ENCODE assay signal across 25 cellular contexts in the genomic region with DNA sequence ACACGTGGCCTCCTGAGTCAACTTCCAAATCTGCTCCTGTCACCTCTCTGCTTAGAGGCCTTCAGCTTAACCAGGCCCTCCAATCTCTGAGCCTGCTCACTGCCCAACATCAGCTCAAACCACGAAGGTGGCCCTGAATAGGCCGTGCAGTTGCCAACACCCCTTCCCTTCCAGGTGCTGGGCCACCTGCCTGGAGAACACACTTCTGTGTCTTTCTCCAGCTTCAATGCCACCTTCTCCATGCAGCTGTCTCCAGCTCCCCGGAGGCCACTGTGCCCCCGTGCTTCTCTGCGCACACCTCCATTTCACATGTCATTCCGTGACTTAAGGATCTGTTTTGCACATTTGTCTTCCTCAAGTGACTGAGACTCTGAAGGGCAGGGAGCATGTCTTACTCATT. TPM values are rescaled to one million over a fixed set of nuclear protein-coding genes. Genes with fewer than 3 reads are reported as not detected.
DNase-seq lines count a peak whose midpoint lies in the region; ATAC-seq, FAIRE-seq and TF ChIP-seq lines count a peak whose summit lies in the region.
"Had no signal": no experiment of that assay in that cellular context is flagged by ENCODE, and none has a peak within 500 bp of the region (broad histone marks: within the 10 kb centered on the region; RNA-seq: fewer than 3 reads in every experiment).

No MANE protein-coding gene starts in this region.

- H3K4me1 ChIP-seq in hepatocyte (ENCODE audit: insufficient read depth), result peaks cover 12% of the 10 kb centered on the region

- peaks cover 91% of the 10 kb centered on the region for H3K36me3 Mint-ChIP-seq in activated T-cell treated with anti-CD3 and anti-CD28 coated beads, Interleukin-2, amount 50 U/mL, for 24 hours (ENCODE audit: low read depth)
- H3K36me3 Mint-ChIP-seq in activated CD4-positive, alpha-beta memory T cell treated with anti-CD3 and anti-CD28 coated beads for 36 hours, result peaks cover 64% of the 10 kb centered on the region
- H3K36me3 Mint-ChIP-seq in endothelial cell (ENCODE audit: low read depth, unreplicated experiment) (peaks cover 62% of the 10 kb centered on the region), osteocyte (ENCODE audit: unreplicated experiment) (peaks cover 48% of the 10 kb centered on the region)

- no peaks in the 10 kb centered on the region for H3K27me3 ChIP-seq in hepatocyte
- H3K27me3 ChIP-seq: adrenal gland; BLaER1 treated with 17β-estradiol and CSF1 and Interleukin-3, amounts not matched to agents 10 nM and 100 nM; breast epithelium had no signal

- CTCF ChIA-PET in activated CD4-positive, alpha-beta memory T cell treated with anti-CD3 and anti-CD28 coated beads for 36 hours (lab: Charles Lee), result interaction anchor here (1.0 kb wide), 1 partner anchor 54 kb away, joined by 3 read pairs; no protein-coding TSS in a partner anchor

- no peaks in the 10 kb centered on the region for H3K27me3 Mint-ChIP-seq in activated T-cell treated with anti-CD3 and anti-CD28 coated beads, Interleukin-2, amount 50 U/mL, for 24 hours
- no peaks in the 10 kb centered on the region for H3K27me3 Mint-ChIP-seq in activated CD4-positive, alpha-beta memory T cell treated with anti-CD3 and anti-CD28 coated beads for 36 hours
- H3K27me3 Mint-ChIP-seq in endothelial cell (ENCODE audit: unreplicated experiment) (peaks cover 38% of the 10 kb centered on the region), osteocyte (ENCODE audit: unreplicated experiment) (no peaks in the 10 kb centered on the region)

- TF ChIP-seq CTCF in endothelial cell (IDR thresholded peaks at IDR 0.05; ENCODE audit: unreplicated experiment), result no peak
- TF ChIP-seq CTCF in osteocyte (IDR thresholded peaks at IDR 0.05), result no peak
- TF ChIP-seq CTCF in hepatocyte (IDR thresholded peaks at IDR 0.05; ENCODE audit: poor library complexity), result no peak

- WGBS in hepatocyte (ENCODE audit: low lambda C conversion rate, missing lambda C conversion rate), result 96% methylated on average over 7 of the region's 7 CpGs

- H3K4me1 Mint-ChIP-seq in activated T-cell treated with anti-CD3 and anti-CD28 coated beads, Interleukin-2, amount 50 U/mL, for 24 hours (ENCODE audit: low read depth), result peaks cover 78% of the 10 kb centered on the region
- peaks cover 70% of the 10 kb centered on the region for H3K4me1 Mint-ChIP-seq in activated CD4-positive, alpha-beta memory T cell treated with anti-CD3 and anti-CD28 coated beads for 36 hours (ENCODE audit: low read depth)
- H3K4me1 Mint-ChIP-seq in endothelial cell (ENCODE audit: unreplicated experiment), result peaks cover 46% of the 10 kb centered on the region
- peaks cover 34% of the 10 kb centered on the region for H3K4me1 Mint-ChIP-seq in osteocyte (ENCODE audit: unreplicated experiment)

- no peak overlapping the region for H3K4me2 ChIP-seq in hepatocyte
- H3K4me2 ChIP-seq: BLaER1 treated with 17β-estradiol and CSF1 and Interleukin-3, amounts not matched to agents 10 nM and 100 nM; GM23338 had no signal

- H3K27ac ChIP-seq in hepatocyte, result no peak overlapping the region
- H3K27ac ChIP-seq: adrenal gland; BLaER1 treated with 17β-estradiol and CSF1 and Interleukin-3, amounts not matched to agents 10 nM and 100 nM; breast epithelium; HL-60; psoas muscle had no signal

- POLR2A ChIA-PET in activated CD4-positive, alpha-beta memory T cell treated with anti-CD3 and anti-CD28 coated beads for 36 hours (lab: Charles Lee), result no interaction called here

- H2AFZ ChIP-seq in hepatocyte, result no peak overlapping the region
- H2AFZ ChIP-seq: GM23338 had no signal

- peaks cover 26% of the 10 kb centered on the region for H3K79me2 ChIP-seq in hepatocyte

- no peaks in the 10 kb centered on the region for H3K36me3 ChIP-seq in hepatocyte (replicated peaks; ENCODE audit: insufficient read depth, low read depth)
- H3K36me3 ChIP-seq: breast epithelium had no signal

- TF ChIP-seq POLR2A in H54 (IDR thresholded peaks at IDR 0.05; ENCODE audit: low read depth, low read length), result no peak

- no peak overlapping the region for H3K4me3 Mint-ChIP-seq in activated T-cell treated with anti-CD3 and anti-CD28 coated beads, Interleukin-2, amount 50 U/mL, for 24 hours
- H3K4me3 Mint-ChIP-seq in activated CD4-positive, alpha-beta memory T cell treated with anti-CD3 and anti-CD28 coated beads for 36 hours, result no peak overlapping the region
- H3K4me3 Mint-ChIP-seq in endothelial cell (ENCODE audit: unreplicated experiment) (peak overlapping the region; percentile 78), osteocyte (ENCODE audit: unreplicated experiment) (no peak overlapping the region)
- H3K4me3 Mint-ChIP-seq: GM23338, mesothelial cell of epicardium had no signal

- H3K4me3 ChIP-seq in hepatocyte, result no peak overlapping the region
- H3K4me3 ChIP-seq: adrenal gland; BLaER1 treated with 17β-estradiol and CSF1 and Interleukin-3, amounts not matched to agents 10 nM and 100 nM; breast epithelium; GM23338; psoas muscle had no signal

- H3K9me2 ChIP-seq in hepatocyte (replicated peaks; ENCODE audit: insufficient read depth), result no peaks in the 10 kb centered on the region

- no peaks in the 10 kb centered on the region for H3K9me3 Mint-ChIP-seq in activated T-cell treated with anti-CD3 and anti-CD28 coated beads, Interleukin-2, amount 50 U/mL, for 24 hours
- H3K9me3 Mint-ChIP-seq in activated CD4-positive, alpha-beta memory T cell treated with anti-CD3 and anti-CD28 coated beads for 36 hours, result no peaks in the 10 kb centered on the region
- H3K9me3 Mint-ChIP-seq in endothelial cell (ENCODE audit: unreplicated experiment), result no peaks in the 10 kb centered on the region
- no peaks in the 10 kb centered on the region for H3K9me3 Mint-ChIP-seq in osteocyte (ENCODE audit: unreplicated experiment)
- H3K9me3 Mint-ChIP-seq: GM23338, mesothelial cell of epicardium had no signal

- no peaks in the 10 kb centered on the region for H4K20me1 ChIP-seq in hepatocyte (ENCODE audit: insufficient read depth, poor library complexity, severe bottlenecking)

- no peaks in the 10 kb centered on the region for H3K9me3 ChIP-seq in hepatocyte (ENCODE audit: low read depth)
- H3K9me3 ChIP-seq: adrenal gland; BLaER1 treated with 17β-estradiol and CSF1 and Interleukin-3, amounts not matched to agents 10 nM and 100 nM; breast epithelium; psoas muscle had no signal

- no peak for DNase-seq in activated T-cell treated with anti-CD3 and anti-CD28 coated beads, Interleukin-2, amount 50 U/mL, for 24 hours
- no peak for DNase-seq in activated T-cell treated with anti-CD3 and anti-CD28 coated beads, Interleukin-2, amount 50 U/mL, for 48 hours
- DNase-seq in activated CD4-positive, alpha-beta memory T cell treated with anti-CD3 and anti-CD28 coated beads for 36 hours, result no peak
- DNase-seq in endothelial cell (ENCODE audit: low spot score), result no peak
- DNase-seq in osteocyte (ENCODE audit: extremely low spot score, unreplicated experiment), result no peak
- DNase-seq in H54 (ENCODE audit: insufficient read length, low spot score), result no peak
- no peak for DNase-seq in hepatocyte (ENCODE audit: low spot score)
- DNase-seq: activated CD4-positive, alpha-beta T cell treated with anti-CD3 and anti-CD28 coated beads for 48 hours; cortex of kidney; DMS 273 treated with DMSO at 0.1 percent for 48 hours; head of caudate nucleus; NCI-H1105; NCI-H446; OCI-M1; psoas muscle had no signal

- intact Hi-C loops in activated CD4-positive, alpha-beta memory T cell treated with anti-CD3 and anti-CD28 coated beads for 36 hours (cut with micrococcal nuclease), result no loop called here

- peak overlapping the region; percentile 87 for H3K27ac Mint-ChIP-seq in activated T-cell treated with anti-CD3 and anti-CD28 coated beads, Interleukin-2, amount 50 U/mL, for 24 hours
- H3K27ac Mint-ChIP-seq in activated CD4-positive, alpha-beta memory T cell treated with anti-CD3 and anti-CD28 coated beads for 36 hours, result peak overlapping the region; percentile 26
- H3K27ac Mint-ChIP-seq in endothelial cell (ENCODE audit: unreplicated experiment) (peak overlapping the region; percentile 64), osteocyte (ENCODE audit: unreplicated experiment) (peak overlapping the region; percentile 17)
- H3K27ac Mint-ChIP-seq: GM23338, mesothelial cell of epicardium had no signal

- no peak for ATAC-seq in HG03039 (IDR thresholded peaks at IDR 0.05; ENCODE audit: unreplicated experiment)
- ATAC-seq: GM23338, left lobe of liver, psoas muscle, Right ventricle myocardium inferior had no signal

- no peak for FAIRE-seq in H54 (lab: Jason Lieb, UNC)
- FAIRE-seq: urothelium cell line had no signal

RNA-seq across cellular contexts. Expression of gene RELA, which starts 5.3 kb away (rescaled TPM):
- total RNA-seq in activated CD4-positive, alpha-beta memory T cell treated with anti-CD3 and anti-CD28 coated beads for 36 hours, result 10 to 100 TPM; 74.9 to 76.5 TPM
- total RNA-seq in endothelial cell (ENCODE audit: unreplicated experiment) (62.6 TPM), osteocyte (77.4 and 79.7 TPM in 2 replicates), hepatocyte (28.1 and 32.7 TPM in 2 replicates)
- polyA plus RNA-seq in hepatocyte, result 64.6 and 68.7 TPM in 2 replicates

RNA-seq across cellular contexts. Expression of gene SIPA1, which starts 19.5 kb away (rescaled TPM):
- total RNA-seq in activated CD4-positive, alpha-beta memory T cell treated with anti-CD3 and anti-CD28 coated beads for 36 hours, result 100 to 1,000 TPM; 163 to 167 TPM
- total RNA-seq in endothelial cell (ENCODE audit: unreplicated experiment), result 267 TPM
- 31.2 and 34.7 TPM in 2 replicates for total RNA-seq in osteocyte
- 15.6 and 19.1 TPM in 2 replicates for total RNA-seq in hepatocyte
- 35.2 and 42.9 TPM in 2 replicates for polyA plus RNA-seq in hepatocyte

RNA-seq across cellular contexts. Expression of gene PCNX3, which starts 41.9 kb away (rescaled TPM):
- 10 to 100 TPM; 29.8 to 32.1 TPM for total RNA-seq in activated CD4-positive, alpha-beta memory T cell treated with anti-CD3 and anti-CD28 coated beads for 36 hours
- total RNA-seq in endothelial cell (ENCODE audit: unreplicated experiment), result 76.1 TPM
- total RNA-seq in osteocyte, result 47.7 and 49.8 TPM in 2 replicates
- 22.2 and 27.4 TPM in 2 replicates for total RNA-seq in hepatocyte
- 17.6 and 20.0 TPM in 2 replicates for polyA plus RNA-seq in hepatocyte

RNA-seq across cellular contexts. Expression of gene MAP3K11, which starts 43.4 kb away (rescaled TPM):
- 10 to 100 TPM; 56.7 to 62.6 TPM for total RNA-seq in activated CD4-positive, alpha-beta memory T cell treated with anti-CD3 and anti-CD28 coated beads for 36 hours
- total RNA-seq in endothelial cell (ENCODE audit: unreplicated experiment) (238 TPM), osteocyte (43.5 and 44.7 TPM in 2 replicates), hepatocyte (39.3 and 40.5 TPM in 2 replicates)
- polyA plus RNA-seq in hepatocyte, result 55.3 and 59.5 TPM in 2 replicates

RNA-seq across cellular contexts. Expression of gene KAT5, which starts 54.6 kb away (rescaled TPM):
- 10 to 100 TPM; 55.9 to 61.6 TPM for total RNA-seq in activated CD4-positive, alpha-beta memory T cell treated with anti-CD3 and anti-CD28 coated beads for 36 hours
- 28.2 TPM for total RNA-seq in endothelial cell (ENCODE audit: unreplicated experiment)
- 60.4 and 66.5 TPM in 2 replicates for total RNA-seq in osteocyte
- 36.1 and 41.7 TPM in 2 replicates for total RNA-seq in hepatocyte
- polyA plus RNA-seq in hepatocyte, result 53.1 and 77.2 TPM in 2 replicates

Comparison
In these comparisons a context has a peak if more than half of its experiments do, and no peak if none do; other contexts are left out.
1. H3K27ac Mint-ChIP-seq: peak in every context shown above with its lines; median percentile 87 in activated T-cell treated with anti-CD3 and anti-CD28 coated beads, Interleukin-2, amount 50 U/mL, for 24 hours; 64 in endothelial cell; 26 in activated CD4-positive, alpha-beta memory T cell treated with anti-CD3 and anti-CD28 coated beads for 36 hours; 17 in osteocyte.